In genomic region chr4:124710253-124710849, GRCh38 we compare ENCODE assay signal across 11 cellular contexts. TPM values are rescaled to one million over a fixed set of nuclear protein-coding genes. Genes with fewer than 3 reads are reported as not detected.
A peak's percentile ranks its signal among the peaks of the same experiment; 100 is the strongest.
DNase-seq lines count a peak whose midpoint lies in the region; ATAC-seq and TF ChIP-seq lines count a peak whose summit lies in the region.
"Had no signal": no experiment of that assay in that cellular context is flagged by ENCODE, and none has a peak within 500 bp of the region (broad histone marks: within the 10 kb centered on the region; RNA-seq: fewer than 3 reads in every experiment).

No MANE protein-coding gene starts in this region.

- H3K4me3 ChIP-seq in cardiac muscle cell = peak overlapping the region; percentile 78
- H3K4me3 ChIP-seq in upper lobe of right lung = peak overlapping the region; percentile 75
- no peak overlapping the region for H3K4me3 ChIP-seq in CD8-positive, alpha-beta memory T cell (ENCODE audit: low read length)

- TF ChIP-seq CTCF in cardiac muscle cell (IDR thresholded peaks at IDR 0.05; ENCODE audit: low read depth, low read length) = no peak
- no peak for TF ChIP-seq CTCF in upper lobe of right lung (IDR thresholded peaks at IDR 0.05)

- H3K4me1 Mint-ChIP-seq in CD8-positive, alpha-beta memory T cell = peaks cover 8 to 9% (median 8%) of the 10 kb centered on the region in 3 donors
- H3K4me1 Mint-ChIP-seq: activated T-helper 17 cell treated with anti-CD3 and anti-CD28 coated beads, Interleukin-2, amount 50 U/mL, for 72 hours had no signal

- intact Hi-C loops in left ventricle myocardium superior (cut with micrococcal nuclease) = no loop called here
- intact Hi-C loops in upper lobe of right lung (cut with DNase I) = no loop called here

- peaks cover 0 to 7% (median 0%) of the 10 kb centered on the region in 5 donors for H3K9me3 Mint-ChIP-seq in CD8-positive, alpha-beta memory T cell
- H3K9me3 Mint-ChIP-seq: activated T-helper 17 cell treated with anti-CD3 and anti-CD28 coated beads, Interleukin-2, amount 50 U/mL, for 72 hours had no signal

- ATAC-seq in left ventricle myocardium superior = no peak
- no peak for ATAC-seq in upper lobe of right lung
- no peak for ATAC-seq in GM19395 (IDR thresholded peaks at IDR 0.05; ENCODE audit: unreplicated experiment)
- ATAC-seq: activated T-helper 17 cell treated with anti-CD3 and anti-CD28 coated beads, Interleukin-2, amount 50 U/mL, for 72 hours had no signal

- H3K27ac ChIP-seq in cardiac muscle cell (peak overlapping the region; percentile 98), upper lobe of right lung (no peak overlapping the region)
- H3K27ac ChIP-seq in CD8-positive, alpha-beta memory T cell (ENCODE audit: low read depth, low read length) = no peak overlapping the region

- H3K27me3 Mint-ChIP-seq in CD8-positive, alpha-beta memory T cell = peaks cover 0 to 14% of the 10 kb centered on the region in 2 donors

- H3K4me3 Mint-ChIP-seq in CD8-positive, alpha-beta memory T cell = no peak overlapping the region
- H3K4me3 Mint-ChIP-seq: activated T-helper 17 cell treated with anti-CD3 and anti-CD28 coated beads, Interleukin-2, amount 50 U/mL, for 72 hours; CD4-positive, CD25-positive, alpha-beta regulatory T cell had no signal

- CTCF ChIA-PET in CD8-positive, alpha-beta memory T cell (lab: Charles Lee) = no interaction called here

- H3K4me1 ChIP-seq in cardiac muscle cell (ENCODE audit: low read depth) (peaks cover 28% of the 10 kb centered on the region), upper lobe of right lung (peaks cover 12% of the 10 kb centered on the region)
- H3K4me1 ChIP-seq in CD8-positive, alpha-beta memory T cell (ENCODE audit: insufficient read depth, low read length) = peaks cover 9% of the 10 kb centered on the region

- DNase-seq in cardiac muscle cell (ENCODE audit: low read depth in 1 of 2, low spot score in 1 of 2) = peak; percentile 2 to 31
- no peak for DNase-seq in left ventricle myocardium superior
- DNase-seq in astrocyte of the hippocampus (ENCODE audit: low read depth, low spot score) = peak; percentile 26
- DNase-seq in left kidney (ENCODE audit: low read depth, low spot score) = peak; percentile 15
- no peak for DNase-seq in upper lobe of right lung
- no peak for DNase-seq in CD8-positive, alpha-beta memory T cell
- DNase-seq in iPS-NIHi11 (ENCODE audit: low spot score) = no peak
- DNase-seq: CD4-positive, CD25-positive, alpha-beta regulatory T cell; RPMI8226 had no signal

- H3K36me3 Mint-ChIP-seq in CD8-positive, alpha-beta memory T cell = no peaks in the 10 kb centered on the region
- H3K36me3 Mint-ChIP-seq: CD4-positive, CD25-positive, alpha-beta regulatory T cell had no signal

- H3K27me3 ChIP-seq in cardiac muscle cell (no peaks in the 10 kb centered on the region), upper lobe of right lung (no peaks in the 10 kb centered on the region)
- no peaks in the 10 kb centered on the region for H3K27me3 ChIP-seq in CD8-positive, alpha-beta memory T cell (ENCODE audit: insufficient read depth, low read length, poor library complexity, severe bottlenecking)

- H3K27ac Mint-ChIP-seq in CD8-positive, alpha-beta memory T cell = no peak overlapping the region
- H3K27ac Mint-ChIP-seq: activated T-helper 17 cell treated with anti-CD3 and anti-CD28 coated beads, Interleukin-2, amount 50 U/mL, for 72 hours; CD4-positive, CD25-positive, alpha-beta regulatory T cell had no signal

- H3K36me3 ChIP-seq in cardiac muscle cell (no peaks in the 10 kb centered on the region), upper lobe of right lung (no peaks in the 10 kb centered on the region)
- H3K36me3 ChIP-seq in CD8-positive, alpha-beta memory T cell (ENCODE audit: insufficient read depth, low read length) = no peaks in the 10 kb centered on the region

- no peaks in the 10 kb centered on the region for H3K9me3 ChIP-seq in cardiac muscle cell (ENCODE audit: low read depth)
- no peaks in the 10 kb centered on the region for H3K9me3 ChIP-seq in upper lobe of right lung
- no peaks in the 10 kb centered on the region for H3K9me3 ChIP-seq in CD8-positive, alpha-beta memory T cell (ENCODE audit: low read length)

- POLR2A ChIA-PET in CD8-positive, alpha-beta memory T cell (lab: Charles Lee) = no interaction called here

RNA-seq across cellular contexts. Expression of gene ANKRD50, which starts 2.2 kb away (rescaled TPM):
- 16.2 and 21.8 TPM in 2 replicates for total RNA-seq in cardiac muscle cell
- polyA plus RNA-seq in cardiac muscle cell = 8.9 and 10.4 TPM in 2 replicates
- 5.4 TPM for total RNA-seq in left ventricle myocardium superior
- total RNA-seq in upper lobe of right lung = 25.9 TPM
- under 1 TPM; 0.15 to 0.20 TPM for total RNA-seq in CD8-positive, alpha-beta memory T cell
- polyA plus RNA-seq in CD8-positive, alpha-beta memory T cell = 0.16 TPM

Comparison
In these comparisons a context has a peak if more than half of its experiments do, and no peak if none do; other contexts are left out.
1. DNase-seq: peak in cardiac muscle cell (2 of 2), astrocyte of the hippocampus (single experiment) and left kidney (single experiment); none in left ventricle myocardium superior (single experiment), upper lobe of right lung (single experiment), CD8-positive, alpha-beta memory T cell (0 of 5) and iPS-NIHi11 (single experiment).